ENCODE assay signal across 8 cellular contexts in the genomic region with DNA sequence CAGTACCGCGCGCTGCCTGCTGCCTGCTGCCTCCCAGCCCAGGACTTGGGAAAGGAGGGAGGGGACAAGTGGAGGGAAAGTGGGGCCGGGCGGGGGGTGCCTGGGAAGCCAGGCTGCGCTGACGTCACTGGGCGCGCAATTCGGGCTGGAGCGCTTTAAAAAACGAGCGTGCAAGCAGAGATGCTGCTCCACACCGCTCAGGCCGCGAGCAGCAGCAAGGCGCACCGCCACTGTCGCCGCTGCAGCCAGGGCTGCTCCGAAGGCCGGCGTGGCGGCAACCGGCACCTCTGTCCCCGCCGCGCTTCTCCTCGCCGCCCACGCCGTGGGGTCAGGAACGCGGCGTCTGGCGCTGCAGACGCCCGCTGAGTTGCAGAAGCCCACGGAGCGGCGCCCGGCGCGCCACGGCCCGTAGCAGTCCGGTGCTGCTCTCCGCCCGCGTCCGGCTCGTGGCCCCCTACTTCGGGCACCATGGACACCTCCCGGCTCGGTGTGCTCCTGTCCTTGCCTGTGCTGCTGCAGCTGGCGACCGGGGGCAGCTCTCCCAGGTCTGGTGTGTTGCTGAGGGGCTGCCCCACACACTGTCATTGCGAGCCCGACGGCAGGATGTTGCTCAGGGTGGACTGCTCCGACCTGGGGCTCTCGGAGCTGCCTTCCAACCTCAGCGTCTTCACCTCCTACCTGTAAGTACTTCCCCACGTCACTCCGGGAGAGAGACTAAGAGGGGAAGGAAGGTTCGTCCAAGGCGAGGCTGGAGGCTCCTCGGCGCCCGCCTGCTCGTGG. TPM values are rescaled to one million over a fixed set of nuclear protein-coding genes. Genes with fewer than 3 reads are reported as not detected.
DNase-seq lines count a peak whose midpoint lies in the region; ATAC-seq and TF ChIP-seq lines count a peak whose summit lies in the region.

A gene with protein sequence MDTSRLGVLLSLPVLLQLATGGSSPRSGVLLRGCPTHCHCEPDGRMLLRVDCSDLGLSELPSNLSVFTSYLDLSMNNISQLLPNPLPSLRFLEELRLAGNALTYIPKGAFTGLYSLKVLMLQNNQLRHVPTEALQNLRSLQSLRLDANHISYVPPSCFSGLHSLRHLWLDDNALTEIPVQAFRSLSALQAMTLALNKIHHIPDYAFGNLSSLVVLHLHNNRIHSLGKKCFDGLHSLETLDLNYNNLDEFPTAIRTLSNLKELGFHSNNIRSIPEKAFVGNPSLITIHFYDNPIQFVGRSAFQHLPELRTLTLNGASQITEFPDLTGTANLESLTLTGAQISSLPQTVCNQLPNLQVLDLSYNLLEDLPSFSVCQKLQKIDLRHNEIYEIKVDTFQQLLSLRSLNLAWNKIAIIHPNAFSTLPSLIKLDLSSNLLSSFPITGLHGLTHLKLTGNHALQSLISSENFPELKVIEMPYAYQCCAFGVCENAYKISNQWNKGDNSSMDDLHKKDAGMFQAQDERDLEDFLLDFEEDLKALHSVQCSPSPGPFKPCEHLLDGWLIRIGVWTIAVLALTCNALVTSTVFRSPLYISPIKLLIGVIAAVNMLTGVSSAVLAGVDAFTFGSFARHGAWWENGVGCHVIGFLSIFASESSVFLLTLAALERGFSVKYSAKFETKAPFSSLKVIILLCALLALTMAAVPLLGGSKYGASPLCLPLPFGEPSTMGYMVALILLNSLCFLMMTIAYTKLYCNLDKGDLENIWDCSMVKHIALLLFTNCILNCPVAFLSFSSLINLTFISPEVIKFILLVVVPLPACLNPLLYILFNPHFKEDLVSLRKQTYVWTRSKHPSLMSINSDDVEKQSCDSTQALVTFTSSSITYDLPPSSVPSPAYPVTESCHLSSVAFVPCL (plus strand): TSS at position 186 of the 780 bp plus-strand sequence. CDS start 283 bp downstream, at position 469.

- H3K36me3 ChIP-seq in ectodermal cell (ENCODE audit: control insufficient read depth, insufficient read depth, low read length) (no peaks in the 10 kb centered on the region), lower lobe of right lung (no peaks in the 10 kb centered on the region)

- H3K9me3 ChIP-seq in ectodermal cell (ENCODE audit: control insufficient read depth, low read length) (no peaks in the 10 kb centered on the region), lower lobe of right lung (no peaks in the 10 kb centered on the region)

- H3K27ac ChIP-seq in ectodermal cell (ENCODE audit: insufficient read depth, low read depth, low read length, poor library complexity, severe bottlenecking) (no peak within 1 kb of the TSS), lower lobe of right lung (no peak within 1 kb of the TSS), temporal lobe (ENCODE audit: low read depth, low read length) (peak within 1 kb of the TSS; percentile 30)

- H3K4me3 ChIP-seq in ectodermal cell (ENCODE audit: insufficient read depth, low read depth, low read length) = peak within 1 kb of the TSS; percentile 37
- H3K4me3 ChIP-seq in lower lobe of right lung = peak within 1 kb of the TSS; percentile 54

- WGBS in ectodermal cell, 2 experiments = 0 to 1% methylated on average over 71 of the region's 71 CpGs

- in situ Hi-C loops in Caki2 (cut with HindIII; ENCODE audit: low pct_unique_long_range_greater_than_20kb, low sequenced_read_pairs) = no loop called here

- DNase-seq in Caki2 (ENCODE audit: low read depth) = peak; percentile 41
- peak; percentile 79 for DNase-seq in SK-N-DZ (ENCODE audit: low spot score)
- DNase-seq in lower lobe of right lung = no peak
- DNase-seq in activated effector memory CD4-positive, alpha-beta T cell treated with Interleukin-2 at 50 U/mL for 16 hours = no peak

- H3K27me3 ChIP-seq in ectodermal cell (ENCODE audit: control insufficient read depth, insufficient read depth, low read length, poor library complexity, severe bottlenecking) (peaks cover 67% of the 10 kb centered on the region), lower lobe of right lung (ENCODE audit: low read depth) (peaks cover 49% of the 10 kb centered on the region)

- no peak for TF ChIP-seq CTCF in lower lobe of right lung (IDR thresholded peaks at IDR 0.05)

- intact Hi-C loops in lower lobe of right lung (cut with DNase I) = no loop called here

- H3K4me1 ChIP-seq in ectodermal cell (ENCODE audit: control insufficient read depth, insufficient read depth, low read length) (no peaks in the 10 kb centered on the region), lower lobe of right lung (peaks cover 25% of the 10 kb centered on the region)

- ATAC-seq in HG02678 (IDR thresholded peaks at IDR 0.05; ENCODE audit: unreplicated experiment) (peak; percentile 41), lower lobe of right lung (peak; percentile 57 to 65), HG02610 (IDR thresholded peaks at IDR 0.05; ENCODE audit: unreplicated experiment) (no peak)

RNA-seq across cellular contexts. Expression of the gene that starts here (rescaled TPM):
- not detected in 2 replicates for total RNA-seq in Caki2 (2014; rRNA removed; shearing (Covaris generic); ENCODE audit: low replicate concordance)
- 0.70 and 1.3 TPM in 2 replicates for polyA plus RNA-seq in SK-N-DZ (2014; cell fraction: cytosol; rRNA removed)
- polyA plus RNA-seq in SK-N-DZ (2014; cell fraction: nucleus; rRNA removed) = 1.8 and 3.7 TPM in 2 replicates
- polyA plus RNA-seq in ectodermal cell (2013, experiment 1 of 4) = 0.98 TPM
- polyA plus RNA-seq in ectodermal cell (2013, experiment 2 of 4) = 0.84 TPM
- 1.0 TPM for polyA plus RNA-seq in ectodermal cell (2013, experiment 3 of 4)
- 1.2 TPM for polyA plus RNA-seq in ectodermal cell (2013, experiment 4 of 4)
- total RNA-seq in lower lobe of right lung (1.2 TPM), temporal lobe (under 0.01 TPM)

Comparison
In these comparisons a context has a peak if more than half of its experiments do, and no peak if none do; other contexts are left out.
1. Peak in DNase-seq in Caki2; RNA of the gene not detected or under 1 TPM.